10 cellular contexts compared by ENCODE assay signal in the genomic region with DNA sequence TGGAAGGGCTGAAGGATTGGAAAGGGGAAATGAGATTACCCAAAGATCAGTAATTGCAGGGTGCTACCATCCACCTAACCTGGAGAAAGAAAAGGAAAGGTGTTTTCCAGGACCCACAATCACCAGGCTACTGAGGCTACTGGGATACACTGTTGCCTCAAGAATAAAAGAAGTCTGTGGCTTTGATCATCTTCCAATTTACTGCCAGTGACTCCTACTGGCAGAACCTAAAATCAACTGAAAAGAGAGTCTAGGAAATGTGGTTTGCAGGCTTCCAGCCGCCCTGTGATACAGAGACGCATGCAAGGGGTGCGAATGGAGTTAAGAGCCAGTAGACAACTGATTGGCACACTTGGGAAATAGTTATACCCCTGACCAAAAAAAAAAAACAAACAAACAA. TPM values are rescaled to one million over a fixed set of nuclear protein-coding genes. Genes with fewer than 3 reads are reported as not detected.
A peak's percentile ranks its signal among the peaks of the same experiment; 100 is the strongest.
DNase-seq lines count a peak whose midpoint lies in the region; ATAC-seq, FAIRE-seq and TF ChIP-seq lines count a peak whose summit lies in the region.
"Had no signal": no experiment of that assay in that cellular context is flagged by ENCODE, and none has a peak within 500 bp of the region (broad histone marks: within the 10 kb centered on the region; RNA-seq: fewer than 3 reads in every experiment).

No MANE protein-coding gene starts in this region.

- H3K4me3 ChIP-seq in A549: no peak overlapping the region
- H3K4me3 ChIP-seq in fibroblast of pulmonary artery (replicated peaks; ENCODE audit: low read depth, low read length): no peak overlapping the region

- H3K27ac ChIP-seq in A549: no peak overlapping the region

- TF ChIP-seq CTCF in A549 (IDR thresholded peaks at IDR 0.05) (no peak), fibroblast of pulmonary artery (IDR thresholded peaks at IDR 0.05; ENCODE audit: low read length, missing control alignments) (peak; percentile 40), omental fat pad (IDR thresholded peaks at IDR 0.05) (no peak)

- H3K4me2 ChIP-seq in A549: no peak overlapping the region

- DNase-seq in A549 (ENCODE audit: low read depth in 1 of 2, low spot score in 1 of 2): peak; percentile 18 to 19
- peak; percentile 56 for DNase-seq in GM03348 (ENCODE audit: low spot score)
- DNase-seq in RPMI7951 (ENCODE audit: low read depth): peak; percentile 53
- DNase-seq in fibroblast of pulmonary artery (ENCODE audit: low read depth): peak; percentile 39
- no peak for DNase-seq in omental fat pad (ENCODE audit: low spot score)
- DNase-seq: activated CD4-positive, alpha-beta T cell treated with anti-CD3 and anti-CD28 coated beads, Interleukin-2, amount 10 ng/mL, durations not matched to agents 7 days and 5 days; left ventricle myocardium superior had no signal

- no peak for TF ChIP-seq RAD21 in A549 (conservative IDR thresholded peaks at IDR 0.05 in 1 of 2, IDR thresholded peaks at IDR 0.05 in 1 of 2)

- FAIRE-seq in A549 (lab: Jason Lieb, UNC): no peak

- peaks cover 13% of the 10 kb centered on the region; the same call in 1 of the 3 replicates for H3K9me3 ChIP-seq in A549

- WGBS in A549 (ENCODE audit: missing lambda C conversion rate): 41% methylated on average over 3 of the region's 3 CpGs

- ATAC-seq in A549 (peak in 1 of 2 experiments; percentile 58; a peak in 3 of 6 replicates), omental fat pad (ENCODE audit: low FRiP score) (no peak), HG02870 (IDR thresholded peaks at IDR 0.05; ENCODE audit: unreplicated experiment) (no peak), GM18858 (IDR thresholded peaks at IDR 0.05; ENCODE audit: unreplicated experiment) (no peak), HG02885 (IDR thresholded peaks at IDR 0.05; ENCODE audit: poor library complexity, unreplicated experiment) (no peak)
- ATAC-seq: left ventricle myocardium superior had no signal

- POLR2A ChIA-PET in A549 (lab: Yijun Ruan, JAX): no interaction called here

- H3K4me1 ChIP-seq in A549: no peaks in the 10 kb centered on the region

- no peak for TF ChIP-seq POLR2A in A549 (IDR thresholded peaks at IDR 0.05; ENCODE audit: low read length)

- TF ChIP-seq EP300 in A549 (IDR thresholded peaks at IDR 0.05): no peak

- CTCF ChIA-PET in A549 (lab: Yijun Ruan, JAX): interaction anchor here (0.9 to 1.2 kb wide), 2 partner anchors 9 to 433 kb away, joined by 3 read pairs; no protein-coding TSS in a partner anchor

TF ChIP-seq in A549, 52 proteins besides CTCF, POLR2A, EP300 and RAD21:
- no peak for TF ChIP-seq ESRRA (IDR thresholded peaks at IDR 0.05; ENCODE audit: borderline replicate concordance, low read length)
- TF ChIP-seq HOXA7 (CRISPR knock-in tag; IDR thresholded peaks at IDR 0.05): no peak
- TF ChIP-seq, protein P1, sequence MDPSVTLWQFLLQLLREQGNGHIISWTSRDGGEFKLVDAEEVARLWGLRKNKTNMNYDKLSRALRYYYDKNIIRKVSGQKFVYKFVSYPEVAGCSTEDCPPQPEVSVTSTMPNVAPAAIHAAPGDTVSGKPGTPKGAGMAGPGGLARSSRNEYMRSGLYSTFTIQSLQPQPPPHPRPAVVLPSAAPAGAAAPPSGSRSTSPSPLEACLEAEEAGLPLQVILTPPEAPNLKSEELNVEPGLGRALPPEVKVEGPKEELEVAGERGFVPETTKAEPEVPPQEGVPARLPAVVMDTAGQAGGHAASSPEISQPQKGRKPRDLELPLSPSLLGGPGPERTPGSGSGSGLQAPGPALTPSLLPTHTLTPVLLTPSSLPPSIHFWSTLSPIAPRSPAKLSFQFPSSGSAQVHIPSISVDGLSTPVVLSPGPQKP (IDR thresholded peaks at IDR 0.05; ENCODE audit: low read depth, low read length): no peak
- TF ChIP-seq SMC3 (IDR thresholded peaks at IDR 0.05): no peak
- no peak for TF ChIP-seq SREBF2 (IDR thresholded peaks at IDR 0.05)
- TF ChIP-seq, protein P2, sequence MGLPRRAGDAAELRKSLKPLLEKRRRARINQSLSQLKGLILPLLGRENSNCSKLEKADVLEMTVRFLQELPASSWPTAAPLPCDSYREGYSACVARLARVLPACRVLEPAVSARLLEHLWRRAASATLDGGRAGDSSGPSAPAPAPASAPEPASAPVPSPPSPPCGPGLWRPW (IDR thresholded peaks at IDR 0.05): no peak
- TF ChIP-seq, protein P3, sequence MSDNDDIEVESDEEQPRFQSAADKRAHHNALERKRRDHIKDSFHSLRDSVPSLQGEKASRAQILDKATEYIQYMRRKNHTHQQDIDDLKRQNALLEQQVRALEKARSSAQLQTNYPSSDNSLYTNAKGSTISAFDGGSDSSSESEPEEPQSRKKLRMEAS (IDR thresholded peaks at IDR 0.05): no peak
- TF ChIP-seq, protein P4, sequence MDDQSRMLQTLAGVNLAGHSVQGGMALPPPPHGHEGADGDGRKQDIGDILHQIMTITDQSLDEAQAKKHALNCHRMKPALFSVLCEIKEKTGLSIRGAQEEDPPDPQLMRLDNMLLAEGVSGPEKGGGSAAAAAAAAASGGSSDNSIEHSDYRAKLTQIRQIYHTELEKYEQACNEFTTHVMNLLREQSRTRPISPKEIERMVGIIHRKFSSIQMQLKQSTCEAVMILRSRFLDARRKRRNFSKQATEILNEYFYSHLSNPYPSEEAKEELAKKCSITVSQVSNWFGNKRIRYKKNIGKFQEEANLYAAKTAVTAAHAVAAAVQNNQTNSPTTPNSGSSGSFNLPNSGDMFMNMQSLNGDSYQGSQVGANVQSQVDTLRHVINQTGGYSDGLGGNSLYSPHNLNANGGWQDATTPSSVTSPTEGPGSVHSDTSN (IDR thresholded peaks at IDR 0.05): no peak
- TF ChIP-seq, protein P5, sequence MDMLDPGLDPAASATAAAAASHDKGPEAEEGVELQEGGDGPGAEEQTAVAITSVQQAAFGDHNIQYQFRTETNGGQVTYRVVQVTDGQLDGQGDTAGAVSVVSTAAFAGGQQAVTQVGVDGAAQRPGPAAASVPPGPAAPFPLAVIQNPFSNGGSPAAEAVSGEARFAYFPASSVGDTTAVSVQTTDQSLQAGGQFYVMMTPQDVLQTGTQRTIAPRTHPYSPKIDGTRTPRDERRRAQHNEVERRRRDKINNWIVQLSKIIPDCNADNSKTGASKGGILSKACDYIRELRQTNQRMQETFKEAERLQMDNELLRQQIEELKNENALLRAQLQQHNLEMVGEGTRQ (IDR thresholded peaks at IDR 0.05): no peak
- TF ChIP-seq BHLHE40 (IDR thresholded peaks at IDR 0.05; ENCODE audit: low read depth, low read length): no peak
- TF ChIP-seq CBX8 (IDR thresholded peaks at IDR 0.05): no peak
- no peak for TF ChIP-seq ZSCAN20 (CRISPR knock-in tag; IDR thresholded peaks at IDR 0.05)
- TF ChIP-seq, protein P6, sequence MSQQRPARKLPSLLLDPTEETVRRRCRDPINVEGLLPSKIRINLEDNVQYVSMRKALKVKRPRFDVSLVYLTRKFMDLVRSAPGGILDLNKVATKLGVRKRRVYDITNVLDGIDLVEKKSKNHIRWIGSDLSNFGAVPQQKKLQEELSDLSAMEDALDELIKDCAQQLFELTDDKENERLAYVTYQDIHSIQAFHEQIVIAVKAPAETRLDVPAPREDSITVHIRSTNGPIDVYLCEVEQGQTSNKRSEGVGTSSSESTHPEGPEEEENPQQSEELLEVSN (IDR thresholded peaks at IDR 0.05; ENCODE audit: borderline replicate concordance, low read depth): no peak
- TF ChIP-seq NFE2L2 (conservative IDR thresholded peaks at IDR 0.05; ENCODE audit: low read length): no peak
- no peak for TF ChIP-seq ZC3H11A (IDR thresholded peaks at IDR 0.05)
- TF ChIP-seq GATA3 (IDR thresholded peaks at IDR 0.05; ENCODE audit: borderline replicate concordance): no peak

RNA-seq across cellular contexts. Expression of a gene that starts 16.6 kb away (rescaled TPM):
- 29.7 and 39.0 TPM in 2 replicates for polyA plus RNA-seq in A549 (2011; rRNA removed)
- 9.2 and 11.8 TPM in 2 replicates for polyA plus RNA-seq in A549 (2012; cell fraction: cytosol; rRNA removed)
- 12.8 and 20.8 TPM in 2 replicates for polyA plus RNA-seq in A549 (2012; cell fraction: nucleus; rRNA removed)
- 29.8 to 33.1 TPM (median 31.3 TPM) in 3 replicates for polyA plus RNA-seq in A549 (2017; fragmentation: RNase III; extraction: RNeasy Plus Mini Kit Qiagen cat#74134 plus additional on column Dnase treatment)
- 34.0 and 42.1 TPM in 2 replicates for polyA minus RNA-seq in A549 (2011; rRNA and poly(A)+ RNA removed)
- total RNA-seq in RPMI7951 (2014; rRNA removed; shearing (Covaris generic)): 45.8 and 58.9 TPM in 2 replicates
- total RNA-seq in omental fat pad: 10 to 100 TPM; 26.9 to 43.1 (median 31.1) TPM

RNA-seq across cellular contexts. Expression of a gene that starts 31.9 kb away (rescaled TPM):
- polyA plus RNA-seq in A549 (2011; rRNA removed) (5.0 and 7.6 TPM in 2 replicates), A549 (2017; fragmentation: RNase III; extraction: RNeasy Plus Mini Kit Qiagen cat#74134 plus additional on column Dnase treatment) (2.4 to 3.5 TPM (median 2.7 TPM) in 3 replicates)
- 1.0 and 1.1 TPM in 2 replicates for polyA plus RNA-seq in A549 (2012; cell fraction: cytosol; rRNA removed)
- polyA plus RNA-seq in A549 (2012; cell fraction: nucleus; rRNA removed): 1.4 and 2.1 TPM in 2 replicates
- 3.8 and 4.9 TPM in 2 replicates for polyA minus RNA-seq in A549 (2011; rRNA and poly(A)+ RNA removed)
- 3.4 and 3.7 TPM in 2 replicates for total RNA-seq in RPMI7951 (2014; rRNA removed; shearing (Covaris generic))
- total RNA-seq in omental fat pad: 10 to 100 TPM; 23.9 to 33.7 (median 27.0) TPM
